In genomic region chr2:241638063-241638660, GRCh38 we compare ENCODE assay signal across 8 cellular contexts. TPM values are rescaled to one million over a fixed set of nuclear protein-coding genes. Genes with fewer than 3 reads are reported as not detected.
DNase-seq lines count a peak whose midpoint lies in the region; FAIRE-seq and TF ChIP-seq lines count a peak whose summit lies in the region.

No MANE protein-coding gene starts in this region.

- H3K4me1 Mint-ChIP-seq in progenitor cell of endocrine pancreas (ENCODE audit: low read depth), result peaks cover 24% of the 10 kb centered on the region

- H3K4me2 ChIP-seq in OCI-LY7 (ENCODE audit: low read length), result peak overlapping the region; percentile 71

- CTCF ChIA-PET in OCI-LY7 (lab: Charles Lee; ENCODE audit: unreplicated experiment), result interaction anchor here (1.1 kb wide), 1 partner anchor 11 kb away, joined by 3 read pairs; no protein-coding TSS in a partner anchor

- POLR2A ChIA-PET in OCI-LY7 (lab: Charles Lee), result interaction anchor here (0.6 to 1.7 kb wide), 4 partner anchors 8 to 161 kb away, joined by 3 to 8 read pairs (median 6); partner anchors contain the start of gene DTYMK

- peaks cover 50% of the 10 kb centered on the region for H3K36me3 ChIP-seq in OCI-LY7 (ENCODE audit: insufficient read depth, low read length)

- H3K36me3 Mint-ChIP-seq in progenitor cell of endocrine pancreas (ENCODE audit: insufficient read depth), result peaks cover 4% of the 10 kb centered on the region

- TSS peak; percentile 66 for BruUV-seq in OCI-LY7 (replicated peaks; lab: Mats Ljungman, UMichigan)

- H3K27ac Mint-ChIP-seq in progenitor cell of endocrine pancreas, result peak overlapping the region; percentile 85

- H3K9me2 ChIP-seq in OCI-LY7 (ENCODE audit: insufficient read depth, low read length), result no peaks in the 10 kb centered on the region

- peaks cover 77% of the 10 kb centered on the region for H3K79me2 ChIP-seq in OCI-LY7 (ENCODE audit: insufficient read depth, low read depth, low read length)

- H3K4me3 Mint-ChIP-seq in progenitor cell of endocrine pancreas (ENCODE audit: low read depth), result peak overlapping the region; percentile 82

- 0 out of 2 replicates have a peak, but pooled peaks cover 4% of the 10 kb centered on the region for H4K20me1 ChIP-seq in OCI-LY7 (ENCODE audit: insufficient read depth, low read length)

- peaks cover 25% of the 10 kb centered on the region for H3K4me1 ChIP-seq in OCI-LY7 (ENCODE audit: insufficient read depth, low read length, poor library complexity, severe bottlenecking)

- peak overlapping the region; percentile 75 for H3K27ac ChIP-seq in OCI-LY7 (ENCODE audit: low read depth, low read length, poor library complexity, severe bottlenecking)
- H3K27ac ChIP-seq in epithelial cell of prostate, result peak overlapping the region; percentile 95

- no peaks in the 10 kb centered on the region for H3K27me3 Mint-ChIP-seq in progenitor cell of endocrine pancreas

- no peak for FAIRE-seq in HTR-8/SVneo (lab: Jason Lieb, UNC)

- no peak for DNase-seq in OCI-LY7 (ENCODE audit: low spot score)
- DNase-seq in epithelial cell of prostate (ENCODE audit: low read depth, low spot score), result no peak
- no peak for DNase-seq in progenitor cell of endocrine pancreas (ENCODE audit: low spot score, unreplicated experiment)
- no peak for DNase-seq in DMS114 treated with DMSO at 0.1 percent for 48 hours (lab: John Stamatoyannopoulos, UW; ENCODE audit: unreplicated experiment)
- no peak for DNase-seq in HTR-8/SVneo (ENCODE audit: insufficient read length, low spot score)
- DNase-seq in NCI-H526 treated with DMSO at 0.1 percent for 48 hours (lab: John Stamatoyannopoulos, UW), result no peak
- DNase-seq in dedifferentiated amniotic fluid mesenchymal stem cell (ENCODE audit: extremely low spot score), result no peak

- TF ChIP-seq CTCF in OCI-LY7 (conservative IDR thresholded peaks at IDR 0.05; ENCODE audit: low read length) (no peak), progenitor cell of endocrine pancreas (IDR thresholded peaks at IDR 0.05; ENCODE audit: unreplicated experiment) (no peak)

- peaks cover 23% of the 10 kb centered on the region for H3K9me3 ChIP-seq in OCI-LY7 (ENCODE audit: low read length)

- peak overlapping the region; percentile 77; the same call in 1 of the 2 replicates for H2AFZ ChIP-seq in OCI-LY7 (ENCODE audit: low read length)

- intact Hi-C loops in OCI-LY7 (cut with micrococcal nuclease; ENCODE audit: unreplicated experiment), result loop anchor here (10.0 kb wide), 1 partner anchor 283 kb away; the partner anchor contains the start of gene FARP2

- no peaks in the 10 kb centered on the region for H3K9me3 Mint-ChIP-seq in progenitor cell of endocrine pancreas (ENCODE audit: low read depth)

- H3K4me3 ChIP-seq in GM08714 (ENCODE audit: low read length) (peak overlapping the region; percentile 72), OCI-LY7 (ENCODE audit: low read depth, low read length, poor library complexity, severe bottlenecking) (peak overlapping the region; percentile 89)

RNA-seq across cellular contexts. Expression of gene ATG4B, which starts 0.7 kb away (rescaled TPM):
- 72.4 and 78.0 TPM in 2 replicates for total RNA-seq in OCI-LY7 (2014; rRNA removed; shearing (Covaris generic))
- total RNA-seq in OCI-LY7 (2022) (133 and 152 TPM in 2 replicates), progenitor cell of endocrine pancreas (142 and 143 TPM in 2 replicates)

RNA-seq across cellular contexts. Expression of gene THAP4, which starts 1.2 kb away (rescaled TPM):
- total RNA-seq in OCI-LY7 (2014; rRNA removed; shearing (Covaris generic)), result 55.4 and 65.6 TPM in 2 replicates
- total RNA-seq in OCI-LY7 (2022) (55.6 and 61.6 TPM in 2 replicates), progenitor cell of endocrine pancreas (55.8 and 61.0 TPM in 2 replicates)

RNA-seq across cellular contexts. Expression of gene DTYMK, which starts 48.5 kb away (rescaled TPM):
- 104 and 118 TPM in 2 replicates for total RNA-seq in OCI-LY7 (2014; rRNA removed; shearing (Covaris generic))
- 127 and 129 TPM in 2 replicates for total RNA-seq in OCI-LY7 (2022)
- total RNA-seq in progenitor cell of endocrine pancreas, result 51.4 and 54.4 TPM in 2 replicates
